In genomic region chr1:73472810-73473209, GRCh38 we compare ENCODE assay signal across 17 cellular contexts.
DNase-seq lines count a peak whose midpoint lies in the region; ATAC-seq, FAIRE-seq and TF ChIP-seq lines count a peak whose summit lies in the region.
"Had no signal": no experiment of that assay in that cellular context is flagged by ENCODE, and none has a peak within 500 bp of the region (broad histone marks: within the 10 kb centered on the region; RNA-seq: fewer than 3 reads in every experiment).

No MANE protein-coding gene starts in this region.

- no CpG with 5 or more reads among the region's 7 CpGs for WGBS in neuronal stem cell (ENCODE audit: extremely low coverage in 2 of 2, insufficient read length in 2 of 2, insufficient replicate concordance in 1 of 2), 2 donors
- WGBS in heart right ventricle, 2 donors = 87% methylated on average over 7 of the region's 7 CpGs

- H4K91ac ChIP-seq in neuronal stem cell (ENCODE audit: low read depth, low read length, poor library complexity) = no peak overlapping the region

- no peaks in the 10 kb centered on the region for H3K79me2 ChIP-seq in OCI-LY1 (ENCODE audit: insufficient read depth, low read length)

- H3K27ac ChIP-seq in OCI-LY1 (ENCODE audit: low read depth, low read length, poor library complexity, severe bottlenecking) = no peak overlapping the region
- H3K27ac ChIP-seq in neuronal stem cell (replicated peaks; ENCODE audit: low read length) = no peak overlapping the region
- no peak overlapping the region for H3K27ac ChIP-seq in CD8-positive, alpha-beta memory T cell (ENCODE audit: low read depth, low read length)
- no peak overlapping the region for H3K27ac ChIP-seq in heart right ventricle
- H3K27ac ChIP-seq: C4-2B, HL-60, KMS-11 had no signal

- H3K4me2 ChIP-seq in OCI-LY1 (ENCODE audit: low read length) = 0 out of 2 replicates have a peak overlapping the region, but pooled peaks have one; percentile 11
- no peak overlapping the region for H3K4me2 ChIP-seq in neuronal stem cell (ENCODE audit: insufficient read depth, low read length, poor library complexity, severe bottlenecking)
- H3K4me2 ChIP-seq: KMS-11 had no signal

- no peak overlapping the region for H2BK12ac ChIP-seq in neuronal stem cell (ENCODE audit: low read length)

- H3K27me3 ChIP-seq in OCI-LY1 (ENCODE audit: insufficient read depth, low read length) = no peaks in the 10 kb centered on the region
- no peaks in the 10 kb centered on the region for H3K27me3 ChIP-seq in bronchial epithelial cell (ENCODE audit: control insufficient read depth, insufficient read depth, low read length)
- H3K27me3 ChIP-seq in neuronal stem cell (ENCODE audit: control insufficient read depth in 3 of 3, insufficient read depth in 3 of 3, low read depth in 1 of 3, low read length in 3 of 3) = no peaks in the 10 kb centered on the region
- H3K27me3 ChIP-seq in CD8-positive, alpha-beta memory T cell (ENCODE audit: insufficient read depth, low read length, poor library complexity, severe bottlenecking) = no peaks in the 10 kb centered on the region
- no peaks in the 10 kb centered on the region for H3K27me3 ChIP-seq in heart right ventricle

- no peak overlapping the region for H3K9ac ChIP-seq in OCI-LY1 (ENCODE audit: low read length)
- H3K9ac ChIP-seq in neuronal stem cell (ENCODE audit: low read depth, low read length, poor library complexity) = no peak overlapping the region
- H3K9ac ChIP-seq: KMS-11 had no signal

- no peaks in the 10 kb centered on the region for H3K4me1 Mint-ChIP-seq in CD8-positive, alpha-beta memory T cell
- H3K4me1 Mint-ChIP-seq: B cell had no signal

- H3K4me1 ChIP-seq in OCI-LY1 (ENCODE audit: insufficient read depth, low read length, severe bottlenecking) (peaks cover 17% of the 10 kb centered on the region), neuronal stem cell (ENCODE audit: control insufficient read depth in 2 of 2, insufficient read depth in 1 of 2, low read depth in 1 of 2, low read length in 2 of 2) (peaks cover 2 to 6% of the 10 kb centered on the region in 2 donors), heart right ventricle (no peaks in the 10 kb centered on the region)
- no peaks in the 10 kb centered on the region for H3K4me1 ChIP-seq in CD8-positive, alpha-beta memory T cell (ENCODE audit: insufficient read depth, low read length)

- H3K23ac ChIP-seq in neuronal stem cell (ENCODE audit: low read depth, low read length, poor library complexity) = no peak overlapping the region

- no peaks in the 10 kb centered on the region for H3K27me3 Mint-ChIP-seq in CD8-positive, alpha-beta memory T cell
- H3K27me3 Mint-ChIP-seq: B cell; CD4-positive, alpha-beta T cell had no signal

- H2BK120ac ChIP-seq in neuronal stem cell (ENCODE audit: low read depth, low read length) = no peak overlapping the region

- CTCF ChIA-PET in CD8-positive, alpha-beta memory T cell (lab: Charles Lee) = no interaction called here

- H3F3A ChIP-seq in OCI-LY1 (ENCODE audit: insufficient read depth, low read length) = no peaks in the 10 kb centered on the region

- no peak overlapping the region for H4K8ac ChIP-seq in neuronal stem cell (ENCODE audit: low read depth, low read length)

- FAIRE-seq in bronchial epithelial cell (lab: Jason Lieb, UNC) = peak; percentile 47
- FAIRE-seq: GM12878, H54 had no signal

- ATAC-seq in GM19324 (IDR thresholded peaks at IDR 0.05; ENCODE audit: low FRiP score, unreplicated experiment) = no peak
- ATAC-seq in heart right ventricle = no peak
- ATAC-seq: GM12878 had no signal

- no peak for TF ChIP-seq CTCF in OCI-LY1 (IDR thresholded peaks at IDR 0.05; ENCODE audit: low read length)
- TF ChIP-seq CTCF in bronchial epithelial cell (IDR thresholded peaks at IDR 0.05; ENCODE audit: insufficient read depth, low read length, severe bottlenecking) = no peak
- no peak for TF ChIP-seq CTCF in heart right ventricle (IDR thresholded peaks at IDR 0.05)

- H3K4ac ChIP-seq in neuronal stem cell (ENCODE audit: low read length) = no peak overlapping the region

- H3K79me1 ChIP-seq in neuronal stem cell (ENCODE audit: low read depth, low read length) = no peaks in the 10 kb centered on the region

- H4K20me1 ChIP-seq in OCI-LY1 (ENCODE audit: insufficient read depth, low read length) = no peaks in the 10 kb centered on the region

- H3K9me3 ChIP-seq in OCI-LY1 (ENCODE audit: low read length) = no peaks in the 10 kb centered on the region
- H3K9me3 ChIP-seq in neuronal stem cell (replicated peaks in 1 of 2; ENCODE audit: control insufficient read depth in 2 of 2, insufficient read depth in 1 of 2, low read depth in 1 of 2, low read length in 2 of 2) = no peaks in the 10 kb centered on the region
- no peaks in the 10 kb centered on the region for H3K9me3 ChIP-seq in CD8-positive, alpha-beta memory T cell (ENCODE audit: low read length)
- H3K9me3 ChIP-seq in heart right ventricle = peaks cover 0 to 4% (median 0%) of the 10 kb centered on the region in 11 donors

- intact Hi-C loops in heart right ventricle (cut with DNase I) = no loop called here

- H3K9me2 ChIP-seq in OCI-LY1 (ENCODE audit: low read depth, low read length) = no peaks in the 10 kb centered on the region

- no peak overlapping the region for H3K18ac ChIP-seq in neuronal stem cell (ENCODE audit: low read length)

- peak; percentile 64 for DNase-seq in H4 (ENCODE audit: low spot score)
- DNase-seq in bronchial epithelial cell (ENCODE audit: low read depth) = no peak
- DNase-seq in neuronal stem cell (ENCODE audit: low spot score) = no peak
- DNase-seq in cortex of kidney (lab: John Stamatoyannopoulos, UW) = no peak
- no peak for DNase-seq in CD8-positive, alpha-beta memory T cell
- no peak for DNase-seq in heart right ventricle
- DNase-seq: CD4-positive, alpha-beta T cell; DMS153; DMS79 had no signal

- H2BK15ac ChIP-seq in neuronal stem cell (ENCODE audit: low read length) = no peak overlapping the region

- no peak overlapping the region for H2BK5ac ChIP-seq in neuronal stem cell (ENCODE audit: low read length)

- H3K9me3 Mint-ChIP-seq in CD8-positive, alpha-beta memory T cell = peaks cover 3 to 15% (median 6%) of the 10 kb centered on the region in 5 donors

- no peak overlapping the region for H3K14ac ChIP-seq in neuronal stem cell (ENCODE audit: low read length)

- H3K36me3 ChIP-seq in OCI-LY1 (ENCODE audit: insufficient read depth, low read length) (no peaks in the 10 kb centered on the region), bronchial epithelial cell (ENCODE audit: control insufficient read depth, insufficient read depth, low read length) (no peaks in the 10 kb centered on the region), neuronal stem cell (replicated peaks in 1 of 2; ENCODE audit: control insufficient read depth in 2 of 2, insufficient read depth in 2 of 2, low read length in 2 of 2) (no peaks in the 10 kb centered on the region), heart right ventricle (no peaks in the 10 kb centered on the region)
- no peaks in the 10 kb centered on the region for H3K36me3 ChIP-seq in CD8-positive, alpha-beta memory T cell (ENCODE audit: insufficient read depth, low read length)

- H3K27ac Mint-ChIP-seq in CD8-positive, alpha-beta memory T cell = no peak overlapping the region
- H3K27ac Mint-ChIP-seq: B cell; CD4-positive, alpha-beta T cell had no signal

- no peak overlapping the region for H3K4me3 Mint-ChIP-seq in CD8-positive, alpha-beta memory T cell
- H3K4me3 Mint-ChIP-seq: B cell; CD4-positive, alpha-beta T cell had no signal

- 0 out of 2 replicates have a peak overlapping the region, but pooled peaks have one; percentile 49 for H2AFZ ChIP-seq in OCI-LY1 (ENCODE audit: low read length)
- H2AFZ ChIP-seq in neuronal stem cell (ENCODE audit: low read length) = peak overlapping the region; percentile 45

- POLR2A ChIA-PET in CD8-positive, alpha-beta memory T cell (lab: Charles Lee) = no interaction called here

- H3K36me3 Mint-ChIP-seq in CD8-positive, alpha-beta memory T cell = no peaks in the 10 kb centered on the region

- H2AK5ac ChIP-seq in neuronal stem cell (ENCODE audit: low read depth, low read length) = no peak overlapping the region

- H3K4me3 ChIP-seq in OCI-LY1 (ENCODE audit: low read depth, low read length, poor library complexity, severe bottlenecking) = peak overlapping the region; percentile 6
- H3K4me3 ChIP-seq in bronchial epithelial cell (ENCODE audit: low read depth, low read length) = no peak overlapping the region
- H3K4me3 ChIP-seq in neuronal stem cell (ENCODE audit: low read length in 2 of 2) = no peak overlapping the region
- H3K4me3 ChIP-seq in CD8-positive, alpha-beta memory T cell (ENCODE audit: low read length) = no peak overlapping the region
- no peak overlapping the region for H3K4me3 ChIP-seq in heart right ventricle
- H3K4me3 ChIP-seq: GM12878 had no signal
